1 cellular context compared by ENCODE assay signal in the genomic region with DNA sequence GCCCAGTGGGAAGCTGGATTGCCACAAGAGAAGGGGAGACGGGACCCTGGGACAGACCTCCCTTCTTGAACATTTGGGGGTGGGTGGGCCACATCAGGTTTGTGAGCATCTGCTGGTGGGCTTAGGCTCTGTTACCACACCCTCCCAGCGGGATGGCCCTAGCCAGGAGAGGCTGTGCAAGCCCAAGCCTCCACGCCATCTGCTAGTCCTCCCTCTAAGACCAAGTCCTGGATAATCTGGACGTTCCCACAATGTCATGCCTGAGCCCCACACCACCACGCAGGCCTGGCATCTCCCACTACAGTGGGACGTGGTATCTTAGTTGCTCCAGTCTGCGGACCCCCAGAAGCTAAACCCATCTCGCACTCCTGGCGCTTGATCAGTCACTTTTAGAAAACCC.
TF ChIP-seq lines count a peak whose summit lies in the region.

No MANE protein-coding gene starts in this region.

TF ChIP-seq in IMR-90, 13 proteins besides CTCF, POLR2A, EP300 and RAD21:
- TF ChIP-seq MAFK (IDR thresholded peaks at IDR 0.05; ENCODE audit: low read depth, low read length) (no peak), BHLHE40 (IDR thresholded peaks at IDR 0.05; ENCODE audit: low read depth, low read length) (no peak), MXI1 (IDR thresholded peaks at IDR 0.05; ENCODE audit: borderline replicate concordance, low read depth, low read length) (no peak), CHD1 (IDR thresholded peaks at IDR 0.05; ENCODE audit: low read depth, low read length) (no peak), RFX5 (IDR thresholded peaks at IDR 0.05; ENCODE audit: low read depth, low read length) (no peak), CEBPB (IDR thresholded peaks at IDR 0.05; ENCODE audit: low read depth, low read length) (no peak), RCOR1 (IDR thresholded peaks at IDR 0.05; ENCODE audit: insufficient replicate concordance, low read length) (no peak), FOS (IDR thresholded peaks at IDR 0.05; ENCODE audit: low read depth, low read length) (no peak), NFE2L2 (IDR thresholded peaks at IDR 0.05; ENCODE audit: low read depth, low read length) (no peak), MAZ (IDR thresholded peaks at IDR 0.05; ENCODE audit: borderline replicate concordance, low read depth, low read length) (no peak), SMC3 (IDR thresholded peaks at IDR 0.05; ENCODE audit: low read depth, low read length) (no peak)
- TF ChIP-seq, protein P1, sequence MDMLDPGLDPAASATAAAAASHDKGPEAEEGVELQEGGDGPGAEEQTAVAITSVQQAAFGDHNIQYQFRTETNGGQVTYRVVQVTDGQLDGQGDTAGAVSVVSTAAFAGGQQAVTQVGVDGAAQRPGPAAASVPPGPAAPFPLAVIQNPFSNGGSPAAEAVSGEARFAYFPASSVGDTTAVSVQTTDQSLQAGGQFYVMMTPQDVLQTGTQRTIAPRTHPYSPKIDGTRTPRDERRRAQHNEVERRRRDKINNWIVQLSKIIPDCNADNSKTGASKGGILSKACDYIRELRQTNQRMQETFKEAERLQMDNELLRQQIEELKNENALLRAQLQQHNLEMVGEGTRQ (IDR thresholded peaks at IDR 0.05; ENCODE audit: low read depth, low read length) = no peak
- TF ChIP-seq, protein P2, sequence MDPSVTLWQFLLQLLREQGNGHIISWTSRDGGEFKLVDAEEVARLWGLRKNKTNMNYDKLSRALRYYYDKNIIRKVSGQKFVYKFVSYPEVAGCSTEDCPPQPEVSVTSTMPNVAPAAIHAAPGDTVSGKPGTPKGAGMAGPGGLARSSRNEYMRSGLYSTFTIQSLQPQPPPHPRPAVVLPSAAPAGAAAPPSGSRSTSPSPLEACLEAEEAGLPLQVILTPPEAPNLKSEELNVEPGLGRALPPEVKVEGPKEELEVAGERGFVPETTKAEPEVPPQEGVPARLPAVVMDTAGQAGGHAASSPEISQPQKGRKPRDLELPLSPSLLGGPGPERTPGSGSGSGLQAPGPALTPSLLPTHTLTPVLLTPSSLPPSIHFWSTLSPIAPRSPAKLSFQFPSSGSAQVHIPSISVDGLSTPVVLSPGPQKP (IDR thresholded peaks at IDR 0.05; ENCODE audit: borderline replicate concordance, low read depth, low read length) = no peak
